13 cellular contexts compared by ENCODE assay signal in the genomic region with DNA sequence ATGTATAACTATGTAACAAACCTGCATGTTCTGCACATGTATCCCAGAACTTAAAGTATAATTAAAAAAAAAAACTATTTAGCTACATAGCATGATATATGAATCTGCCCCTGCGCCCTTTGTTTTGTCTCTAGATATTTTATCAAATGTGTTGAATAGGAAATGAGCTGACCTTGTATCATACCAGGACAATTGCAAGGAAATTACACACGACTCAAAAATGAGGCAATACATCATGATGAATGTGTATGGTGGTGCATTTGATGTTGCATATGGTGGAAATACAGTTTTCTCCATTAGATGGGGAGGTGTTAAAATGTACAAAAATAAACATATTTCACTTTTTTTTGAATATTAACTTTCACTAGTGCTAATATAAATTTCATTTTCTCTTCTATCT. TPM values are rescaled to one million over a fixed set of nuclear protein-coding genes. Genes with fewer than 3 reads are reported as not detected.
DNase-seq lines count a peak whose midpoint lies in the region; FAIRE-seq and TF ChIP-seq lines count a peak whose summit lies in the region.
"Had no signal": no experiment of that assay in that cellular context is flagged by ENCODE, and none has a peak within 500 bp of the region (broad histone marks: within the 10 kb centered on the region; RNA-seq: fewer than 3 reads in every experiment).

No MANE protein-coding gene starts in this region.

- dilution Hi-C loops in endothelial cell of umbilical vein (cut with MboI; ENCODE audit: extremely low pct_ligation_motif_present, low sequenced_read_pairs) = no loop called here

- POLR2A ChIA-PET in endothelial cell of umbilical vein (lab: Charles Lee) = no interaction called here

- H3K9me1 ChIP-seq in endothelial cell of umbilical vein (replicated peaks; ENCODE audit: control insufficient read depth, extremely low read depth, insufficient read depth, low read length) = no peaks in the 10 kb centered on the region

- no peak for TF ChIP-seq CTCF in endothelial cell of umbilical vein (IDR thresholded peaks at IDR 0.05; ENCODE audit: extremely low read depth in 1 of 2, insufficient read depth in 1 of 2, low read depth in 1 of 2, low read length in 2 of 2)
- no peak for TF ChIP-seq CTCF in GM13976 (IDR thresholded peaks at IDR 0.05; ENCODE audit: borderline replicate concordance, control extremely low read depth, extremely low read depth, insufficient read depth, missing control alignments)
- TF ChIP-seq CTCF in vagina (IDR thresholded peaks at IDR 0.05) = no peak

- H2AFZ ChIP-seq in endothelial cell of umbilical vein (ENCODE audit: low read depth, low read length) = peak overlapping the region; percentile 77

- BruUV-seq in endothelial cell of umbilical vein (replicated peaks; lab: Mats Ljungman, UMichigan) = no TSS peak

- no peaks in the 10 kb centered on the region for H3K79me2 ChIP-seq in endothelial cell of umbilical vein (ENCODE audit: control insufficient read depth, insufficient read depth, low read length)

- H3K27ac ChIP-seq in endothelial cell of umbilical vein (ENCODE audit: insufficient read depth, low read depth, low read length) (peak overlapping the region; percentile 87), vagina (no peak overlapping the region)
- H3K27ac ChIP-seq: BLaER1 treated with 17β-estradiol and CSF1 and Interleukin-3, amounts not matched to agents 10 nM and 100 nM had no signal

- H3K4me2 ChIP-seq in endothelial cell of umbilical vein (ENCODE audit: insufficient read depth, low read length) = peak overlapping the region; percentile 70
- H3K4me2 ChIP-seq: BLaER1 treated with 17β-estradiol and CSF1 and Interleukin-3, amounts not matched to agents 10 nM and 100 nM had no signal

- in situ Hi-C loops in GM13976 (cut with MboI; ENCODE audit: low sequenced_read_pairs, unreplicated experiment) = no loop called here

- H3K9ac ChIP-seq in endothelial cell of umbilical vein (replicated peaks; ENCODE audit: extremely low read depth, insufficient read depth, low read length) = peak overlapping the region; percentile 51
- H3K9ac ChIP-seq: BLaER1 treated with 17β-estradiol and CSF1 and Interleukin-3, amounts not matched to agents 10 nM and 100 nM had no signal

- intact Hi-C loops in endothelial cell of umbilical vein (cut with micrococcal nuclease) (loop anchor here (1.0 to 10.0 kb wide), 2 partner anchors 62 to 693 kb away; no protein-coding TSS in a partner anchor), vagina (cut with DNase I) (no loop called here)

- DNase-seq in HCEC 1CT (peak; percentile 3), endothelial cell of umbilical vein (ENCODE audit: low read depth, low spot score) (peak; percentile 86), glomerular endothelial cell (ENCODE audit: extremely low read depth, low read depth, low spot score) (peak; percentile 67), GM13976 (ENCODE audit: low spot score) (no peak), NCI-H345 (lab: John Stamatoyannopoulos, UW) (no peak), vagina (ENCODE audit: extremely low spot score in 2 of 2) (no peak)
- DNase-seq: Calu3; CD8-positive, alpha-beta T cell; DMS79 treated with DMSO at 0.1 percent for 48 hours; HFFc6 had no signal

- FAIRE-seq in endothelial cell of umbilical vein (lab: Jason Lieb, UNC) = peak; percentile 79
- FAIRE-seq: GM12878, GM19239 had no signal

- H3K4me3 ChIP-seq in endothelial cell of umbilical vein (replicated peaks in 1 of 3; ENCODE audit: insufficient read depth in 1 of 3, low read depth in 1 of 3, low read length in 3 of 3) (no peak overlapping the region), vagina (no peak overlapping the region)
- H3K4me3 ChIP-seq: BLaER1 treated with 17β-estradiol and CSF1 and Interleukin-3, amounts not matched to agents 10 nM and 100 nM; GM12878 had no signal

- no peaks in the 10 kb centered on the region for H4K20me1 ChIP-seq in endothelial cell of umbilical vein (replicated peaks; ENCODE audit: control insufficient read depth, extremely low read depth, insufficient read depth, low read length)
- H4K20me1 ChIP-seq: BLaER1 treated with 17β-estradiol and CSF1 and Interleukin-3, amounts not matched to agents 10 nM and 100 nM had no signal

- H3K27me3 ChIP-seq in endothelial cell of umbilical vein (ENCODE audit: control insufficient read depth in 2 of 2, insufficient read depth in 2 of 2, low read length in 2 of 2) = no peaks in the 10 kb centered on the region
- no peaks in the 10 kb centered on the region for H3K27me3 ChIP-seq in vagina
- H3K27me3 ChIP-seq: BLaER1 treated with 17β-estradiol and CSF1 and Interleukin-3, amounts not matched to agents 10 nM and 100 nM had no signal

- CTCF ChIA-PET in endothelial cell of umbilical vein (lab: Charles Lee) = interaction anchor here (1.3 to 1.8 kb wide), 4 partner anchors 9 to 456 kb away, joined by 3 to 12 read pairs (median 6); no protein-coding TSS in a partner anchor

- H3K36me3 ChIP-seq in endothelial cell of umbilical vein (ENCODE audit: control insufficient read depth in 2 of 2, extremely low read depth in 1 of 2, insufficient read depth in 2 of 2, low read length in 2 of 2) = no peaks in the 10 kb centered on the region
- H3K36me3 ChIP-seq in vagina = no peaks in the 10 kb centered on the region
- H3K36me3 ChIP-seq: BLaER1 treated with 17β-estradiol and CSF1 and Interleukin-3, amounts not matched to agents 10 nM and 100 nM had no signal

- TF ChIP-seq POLR2A in endothelial cell of umbilical vein (IDR thresholded peaks at IDR 0.05; ENCODE audit: low read depth, low read length) = peak; percentile 39
- no peak for TF ChIP-seq POLR2A in vagina (IDR thresholded peaks at IDR 0.05)

- H3K4me1 ChIP-seq in endothelial cell of umbilical vein (ENCODE audit: control insufficient read depth, extremely low read depth, insufficient read depth, low read length) = peaks cover 9% of the 10 kb centered on the region
- no peaks in the 10 kb centered on the region for H3K4me1 ChIP-seq in vagina

- H3K9me3 ChIP-seq in endothelial cell of umbilical vein (replicated peaks; ENCODE audit: control insufficient read depth, insufficient read depth, low read length) = no peaks in the 10 kb centered on the region
- H3K9me3 ChIP-seq in vagina = no peaks in the 10 kb centered on the region

TF ChIP-seq in endothelial cell of umbilical vein, 7 proteins besides CTCF, POLR2A, EP300 and RAD21:
- no peak for TF ChIP-seq MYC (IDR thresholded peaks at IDR 0.05; ENCODE audit: low read depth, low read length)
- TF ChIP-seq EZH2 (IDR thresholded peaks at IDR 0.05; ENCODE audit: borderline replicate concordance, low read depth, low read length, severe bottlenecking) = no peak
- TF ChIP-seq, protein P1, sequence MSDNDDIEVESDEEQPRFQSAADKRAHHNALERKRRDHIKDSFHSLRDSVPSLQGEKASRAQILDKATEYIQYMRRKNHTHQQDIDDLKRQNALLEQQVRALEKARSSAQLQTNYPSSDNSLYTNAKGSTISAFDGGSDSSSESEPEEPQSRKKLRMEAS (IDR thresholded peaks at IDR 0.05; ENCODE audit: insufficient read depth, insufficient read length) = no peak
- TF ChIP-seq JUN (IDR thresholded peaks at IDR 0.05; ENCODE audit: borderline replicate concordance, insufficient read depth, insufficient read length, low read depth) = peak; percentile 98
- peak; percentile 73 for TF ChIP-seq GATA2 (IDR thresholded peaks at IDR 0.05; ENCODE audit: insufficient read depth, insufficient read length, low read depth, low read length)
- peak; percentile 92 for TF ChIP-seq FOS (IDR thresholded peaks at IDR 0.05; ENCODE audit: borderline replicate concordance, insufficient read depth, low read length)
- peak; percentile 87 for TF ChIP-seq POLR2AphosphoS5 (IDR thresholded peaks at IDR 0.05; ENCODE audit: insufficient read depth, low read depth, low read length)
TF ChIP-seq in endothelial cell of umbilical vein: peak in this region for 4.

RNA-seq across cellular contexts. Expression of gene CEP78, which starts 28.6 kb away (rescaled TPM):
- total RNA-seq in endothelial cell of umbilical vein (30.2 and 35.9 TPM in 2 replicates), glomerular endothelial cell (10.1 and 18.6 TPM in 2 replicates), vagina (9.3 TPM)
- polyA plus RNA-seq in endothelial cell of umbilical vein = 6.5 and 6.9 TPM in 2 replicates
- polyA plus RNA-seq in endothelial cell of umbilical vein (2011; cell fraction: cytosol; rRNA removed) = 10.2 and 11.9 TPM in 2 replicates
- polyA plus RNA-seq in endothelial cell of umbilical vein (2011; cell fraction: nucleus; rRNA removed) = 19.1 and 28.4 TPM in 2 replicates
- 13.8 and 22.5 TPM in 2 replicates for polyA plus RNA-seq in endothelial cell of umbilical vein (2012)
- 11.5 and 13.3 TPM in 2 replicates for polyA minus RNA-seq in endothelial cell of umbilical vein
- 17.6 TPM for polyA minus RNA-seq in endothelial cell of umbilical vein (2011; cell fraction: cytosol; rRNA and poly(A)+ RNA removed)
- 17.6 and 22.6 TPM in 2 replicates for polyA minus RNA-seq in endothelial cell of umbilical vein (2011; cell fraction: nucleus; rRNA and poly(A)+ RNA removed)

Comparison
In these comparisons a context has a peak if more than half of its experiments do, and no peak if none do; other contexts are left out.
1. DNase-seq: peak in HCEC 1CT (single experiment), endothelial cell of umbilical vein (single experiment) and glomerular endothelial cell (single experiment); none in GM13976 (single experiment), NCI-H345 (single experiment) and vagina (0 of 2).